ENCODE assay signal across 25 cellular contexts in genomic region chr14:67570453-67570852, GRCh38.
"Had no signal": no experiment of that assay in that cellular context is flagged by ENCODE, and none has a peak within 500 bp of the region (broad histone marks: within the 10 kb centered on the region; RNA-seq: fewer than 3 reads in every experiment).

No MANE protein-coding gene starts in this region.

- H3K4me3 Mint-ChIP-seq: dendritic cell treated with granulocyte-macrophage colony-stimulating factor and Interleukin-4, amounts not matched to agents 40 ng/mL and 50 ng/mL, for 4 days; memory B cell; naive B cell; natural killer cell treated with Interleukin-12 subunit alpha and Interleukin-12 subunit beta and Interleukin-15 and Interleukin-18, amount 100 ng/mL, for 72 hours; neural crest cell; stimulated activated memory B cell treated with anti-CD40 and anti-IgM and Interleukin-4, amounts not matched to agents 10 μg/mL and 1 μg/mL and 100 μg/mL, for 72 hours had no signal

- H3K27ac Mint-ChIP-seq: dendritic cell treated with granulocyte-macrophage colony-stimulating factor and Interleukin-4, amounts not matched to agents 40 ng/mL and 50 ng/mL, for 4 days; memory B cell; natural killer cell treated with Interleukin-12 subunit alpha and Interleukin-12 subunit beta and Interleukin-15 and Interleukin-18, amount 100 ng/mL, for 72 hours; stimulated activated memory B cell treated with anti-CD40 and anti-IgM and Interleukin-4, amounts not matched to agents 10 μg/mL and 1 μg/mL and 100 μg/mL, for 72 hours had no signal

- ATAC-seq: foreskin keratinocyte; gastroesophageal sphincter; mucosa of descending colon; natural killer cell treated with Interleukin-12 subunit alpha and Interleukin-12 subunit beta and Interleukin-15 and Interleukin-18, amount 100 ng/mL, for 72 hours; stimulated activated memory B cell treated with anti-CD40 and anti-IgM and Interleukin-4, amounts not matched to agents 10 μg/mL and 1 μg/mL and 100 μg/mL, for 72 hours; stimulated activated naive CD8-positive, alpha-beta T cell treated with anti-CD3 and anti-CD28 coated beads, Interleukin-15, Interleukin-2, amounts not matched to agents 100 U/mL and 50 U/mL, for 24 hours had no signal

- DNase-seq: colonic mucosa; effector memory CD4-positive, alpha-beta T cell; foreskin keratinocyte; heart left ventricle; kidney; mucosa of descending colon; naive B cell; stimulated activated CD4-positive, alpha-beta T cell treated with anti-CD3 and anti-CD28 coated beads, Interleukin-12 subunit alpha, Interleukin-12 subunit beta, amount 100 ng/mL, for 4 hours; stimulated activated CD4-positive, alpha-beta T cell treated with anti-CD3 and anti-CD28 coated beads, Interleukin-1b, Interleukin-23, amount 100 ng/mL, for 48 hours; stimulated activated CD4-positive, alpha-beta T cell treated with anti-CD3 and anti-CD28 coated beads, Interleukin-4, amount 100 ng/mL, for 4 hours; stimulated activated naive CD8-positive, alpha-beta T cell treated with anti-CD3 and anti-CD28 coated beads, Interleukin-15, Interleukin-2, amounts not matched to agents 100 U/mL and 50 U/mL, for 24 hours; thyroid gland; trophoblast cell had no signal

- H3K36me3 Mint-ChIP-seq: memory B cell; naive B cell; natural killer cell treated with Interleukin-12 subunit alpha and Interleukin-12 subunit beta and Interleukin-15 and Interleukin-18, amount 100 ng/mL, for 72 hours; stimulated activated memory B cell treated with anti-CD40 and anti-IgM and Interleukin-4, amounts not matched to agents 10 μg/mL and 1 μg/mL and 100 μg/mL, for 72 hours had no signal

- H3K27ac ChIP-seq: colonic mucosa, esophagus muscularis mucosa, foreskin keratinocyte, gastroesophageal sphincter, heart left ventricle, hepatocyte, neutrophil, pancreas, prostate gland, right atrium auricular region, thyroid gland had no signal

- H3K9me3 Mint-ChIP-seq: dendritic cell treated with granulocyte-macrophage colony-stimulating factor and Interleukin-4, amounts not matched to agents 40 ng/mL and 50 ng/mL, for 4 days; memory B cell; naive B cell; natural killer cell treated with Interleukin-12 subunit alpha and Interleukin-12 subunit beta and Interleukin-15 and Interleukin-18, amount 100 ng/mL, for 72 hours; neural crest cell; stimulated activated memory B cell treated with anti-CD40 and anti-IgM and Interleukin-4, amounts not matched to agents 10 μg/mL and 1 μg/mL and 100 μg/mL, for 72 hours had no signal
